1 cellular context compared by ENCODE assay signal in genomic region chr14:104724407-104724980, GRCh38.
TF ChIP-seq lines count a peak whose summit lies in the region.

No MANE protein-coding gene starts in this region.

TF ChIP-seq in GM23338, 12 proteins besides CTCF, POLR2A, EP300 and RAD21 (continued from another document):
- TF ChIP-seq REST (IDR thresholded peaks at IDR 0.05; ENCODE audit: unreplicated experiment) (no peak), CREB1 (CRISPR knock-in tag; IDR thresholded peaks at IDR 0.05; ENCODE audit: low read depth) (no peak), NANOG (IDR thresholded peaks at IDR 0.05; ENCODE audit: borderline replicate concordance) (no peak), ZNF331 (CRISPR knock-in tag; IDR thresholded peaks at IDR 0.05; ENCODE audit: low read depth) (no peak), JUNB (IDR thresholded peaks at IDR 0.05; ENCODE audit: unreplicated experiment) (no peak), ETS1 (IDR thresholded peaks at IDR 0.05) (no peak), STAT1 (IDR thresholded peaks at IDR 0.05; ENCODE audit: unreplicated experiment) (no peak), ZNF114 (CRISPR knock-in tag; IDR thresholded peaks at IDR 0.05) (no peak)
TF ChIP-seq in GM23338: peak in this region for 0.
